Comparison of ENCODE assay signal across 8 cellular contexts in genomic region chr2:25567406-25567805, GRCh38.
DNase-seq lines count a peak whose midpoint lies in the region; ATAC-seq, FAIRE-seq and TF ChIP-seq lines count a peak whose summit lies in the region.

No MANE protein-coding gene starts in this region.

- H2AFZ ChIP-seq in MM.1S (ENCODE audit: low read length): no peak overlapping the region
- H2AFZ ChIP-seq in astrocyte (ENCODE audit: low read depth, low read length): no peak overlapping the region

- no peak overlapping the region for H3K27ac Mint-ChIP-seq in astrocyte (ENCODE audit: unreplicated experiment)
- no peak overlapping the region for H3K27ac Mint-ChIP-seq in T-helper 2 cell treated with Interferon-gamma antibody and Interleukin-4, amounts not matched to agents 5 μg/mL and 100 μg/mL, for 36 hours

- no peaks in the 10 kb centered on the region for H3K27me3 Mint-ChIP-seq in astrocyte (ENCODE audit: low read depth, unreplicated experiment)
- H3K27me3 Mint-ChIP-seq in T-helper 2 cell treated with Interferon-gamma antibody and Interleukin-4, amounts not matched to agents 5 μg/mL and 100 μg/mL, for 36 hours (ENCODE audit: low read depth): no peaks in the 10 kb centered on the region

- H3K79me2 ChIP-seq in MM.1S (ENCODE audit: low read length) (no peaks in the 10 kb centered on the region), astrocyte (ENCODE audit: insufficient read depth, low read length) (no peaks in the 10 kb centered on the region)

- H3F3A ChIP-seq in MM.1S (ENCODE audit: insufficient read depth, low read length): peaks cover 10% of the 10 kb centered on the region; the same call in 1 of the 2 replicates

- H3K9me2 ChIP-seq in MM.1S (replicated peaks; ENCODE audit: insufficient read depth, low read length): no peaks in the 10 kb centered on the region

- H3K4me2 ChIP-seq in MM.1S (ENCODE audit: low read depth, low read length) (peak overlapping the region; percentile 54; the same call in 1 of the 2 replicates), astrocyte (ENCODE audit: low read length) (no peak overlapping the region)

- intact Hi-C loops in left colon (cut with DNase I, micrococcal nuclease): no loop called here

- H3K4me3 Mint-ChIP-seq in astrocyte (ENCODE audit: unreplicated experiment): no peak overlapping the region
- no peak overlapping the region for H3K4me3 Mint-ChIP-seq in T-helper 2 cell treated with Interferon-gamma antibody and Interleukin-4, amounts not matched to agents 5 μg/mL and 100 μg/mL, for 36 hours

- H3K4me1 Mint-ChIP-seq in astrocyte (ENCODE audit: low read depth, unreplicated experiment): peaks cover 9% of the 10 kb centered on the region
- H3K4me1 Mint-ChIP-seq in T-helper 2 cell treated with Interferon-gamma antibody and Interleukin-4, amounts not matched to agents 5 μg/mL and 100 μg/mL, for 36 hours (ENCODE audit: low read depth): peaks cover 11% of the 10 kb centered on the region

- H3K36me3 Mint-ChIP-seq in astrocyte (ENCODE audit: low read depth, unreplicated experiment): no peaks in the 10 kb centered on the region
- no peaks in the 10 kb centered on the region for H3K36me3 Mint-ChIP-seq in T-helper 2 cell treated with Interferon-gamma antibody and Interleukin-4, amounts not matched to agents 5 μg/mL and 100 μg/mL, for 36 hours (ENCODE audit: low read depth)

- H4K20me1 ChIP-seq in MM.1S (ENCODE audit: insufficient read depth, low read length): no peaks in the 10 kb centered on the region
- no peaks in the 10 kb centered on the region for H4K20me1 ChIP-seq in astrocyte (ENCODE audit: insufficient read depth, low read length)

- no peak overlapping the region for H3K9ac ChIP-seq in MM.1S (ENCODE audit: low read length)
- no peak overlapping the region for H3K9ac ChIP-seq in astrocyte (ENCODE audit: low read length)

- H3K27me3 ChIP-seq in MM.1S (replicated peaks; ENCODE audit: insufficient read depth, low read length) (no peaks in the 10 kb centered on the region), astrocyte (ENCODE audit: insufficient read depth, low read length) (no peaks in the 10 kb centered on the region)

- ATAC-seq in left colon: peak; percentile 82

- no peaks in the 10 kb centered on the region for H3K36me3 ChIP-seq in MM.1S (replicated peaks; ENCODE audit: insufficient read depth, low read length)
- H3K36me3 ChIP-seq in astrocyte (ENCODE audit: insufficient read depth, low read length): no peaks in the 10 kb centered on the region

- peak; percentile 29 for FAIRE-seq in astrocyte (lab: Jason Lieb, UNC)

- H3K4me3 ChIP-seq in GM12864 (ENCODE audit: low read depth, low read length): no peak overlapping the region
- no peak overlapping the region for H3K4me3 ChIP-seq in MM.1S (ENCODE audit: low read length)
- no peak overlapping the region for H3K4me3 ChIP-seq in astrocyte (ENCODE audit: insufficient read depth, low read depth, low read length)

- no peaks in the 10 kb centered on the region for H3K9me3 Mint-ChIP-seq in astrocyte (ENCODE audit: unreplicated experiment)
- no peaks in the 10 kb centered on the region for H3K9me3 Mint-ChIP-seq in T-helper 2 cell treated with Interferon-gamma antibody and Interleukin-4, amounts not matched to agents 5 μg/mL and 100 μg/mL, for 36 hours

- no peaks in the 10 kb centered on the region for H3K9me3 ChIP-seq in MM.1S (replicated peaks; ENCODE audit: insufficient read depth, low read length)
- H3K9me3 ChIP-seq in astrocyte (ENCODE audit: insufficient read depth, low read depth, low read length): no peaks in the 10 kb centered on the region

- H3K4me1 ChIP-seq in MM.1S (ENCODE audit: low read length): peaks cover 12% of the 10 kb centered on the region
- no peaks in the 10 kb centered on the region for H3K4me1 ChIP-seq in astrocyte (ENCODE audit: insufficient read depth, low read length)

- peak; percentile 65 for DNase-seq in AG08395 (ENCODE audit: low spot score)
- peak; percentile 55 for DNase-seq in GM12864 (ENCODE audit: low read depth)
- peak; percentile 53 for DNase-seq in MM.1S
- peak; percentile 38 for DNase-seq in astrocyte (ENCODE audit: low read depth)
- no peak for DNase-seq in left colon
- DNase-seq in iPS-NIHi7 (ENCODE audit: extremely low spot score): no peak
- DNase-seq in T-helper 2 cell treated with Interferon-gamma antibody and Interleukin-4, amounts not matched to agents 5 μg/mL and 100 μg/mL, for 36 hours (ENCODE audit: low spot score): no peak
- DNase-seq in activated CD4-positive, CD25-positive, alpha-beta regulatory T cell treated with anti-CD3 and anti-CD28 coated beads, Interleukin-2, amount 50 U/mL, for 72 hours: no peak

- no peak overlapping the region for H3K27ac ChIP-seq in MM.1S (ENCODE audit: low read length)
- no peak overlapping the region for H3K27ac ChIP-seq in astrocyte (ENCODE audit: low read depth, low read length)

- TF ChIP-seq CTCF in GM12864 (IDR thresholded peaks at IDR 0.05; ENCODE audit: low read depth, low read length, missing control alignments): peak; percentile 48
- TF ChIP-seq CTCF in MM.1S (IDR thresholded peaks at IDR 0.05; ENCODE audit: low read length): peak; percentile 65
- TF ChIP-seq CTCF in astrocyte (IDR thresholded peaks at IDR 0.05; ENCODE audit: insufficient read depth, low read depth, low read length): peak; percentile 50

Comparison
In these comparisons a context has a peak if more than half of its experiments do, and no peak if none do; other contexts are left out.
1. DNase-seq: peak in AG08395 (single experiment), GM12864 (single experiment), MM.1S (single experiment) and astrocyte (single experiment); none in left colon (0 of 2), iPS-NIHi7 (single experiment), T-helper 2 cell treated with Interferon-gamma antibody and Interleukin-4, amounts not matched to agents 5 μg/mL and 100 μg/mL, for 36 hours (single experiment) and activated CD4-positive, CD25-positive, alpha-beta regulatory T cell treated with anti-CD3 and anti-CD28 coated beads, Interleukin-2, amount 50 U/mL, for 72 hours (single experiment).
2. Peak in every context shown above with its lines, with median percentiles within 50 percentile points of each other: CTCF ChIP-seq.